15 cellular contexts compared by ENCODE assay signal in genomic region chr2:215712850-215713230, GRCh38.
A peak's percentile ranks its signal among the peaks of the same experiment; 100 is the strongest.
DNase-seq lines count a peak whose midpoint lies in the region; ATAC-seq and TF ChIP-seq lines count a peak whose summit lies in the region.
"Had no signal": no experiment of that assay in that cellular context is flagged by ENCODE, and none has a peak within 500 bp of the region (broad histone marks: within the 10 kb centered on the region; RNA-seq: fewer than 3 reads in every experiment).

No MANE protein-coding gene starts in this region.

- H3K36me3 Mint-ChIP-seq in dendritic cell treated with granulocyte-macrophage colony-stimulating factor and Interleukin-4, amounts not matched to agents 40 ng/mL and 50 ng/mL, for 4 days (ENCODE audit: low read depth), result no peaks in the 10 kb centered on the region
- H3K36me3 Mint-ChIP-seq in activated T-cell treated with anti-CD3 and anti-CD28 coated beads, Interleukin-2, amount 50 U/mL, for 72 hours (ENCODE audit: insufficient read depth in 2 of 2), result no peaks in the 10 kb centered on the region

- peak overlapping the region; percentile 85 for H3K27ac Mint-ChIP-seq in dendritic cell treated with granulocyte-macrophage colony-stimulating factor and Interleukin-4, amounts not matched to agents 40 ng/mL and 50 ng/mL, for 4 days
- H3K27ac Mint-ChIP-seq in activated T-cell treated with anti-CD3 and anti-CD28 coated beads, Interleukin-2, amount 50 U/mL, for 72 hours, result no peak overlapping the region
- H3K27ac Mint-ChIP-seq: activated CD8-positive, alpha-beta T cell treated with anti-CD3 and anti-CD28 coated beads, Interleukin-2, amount 10 ng/mL, durations not matched to agents 7 days and 5 days; activated naive CD4-positive, alpha-beta T cell treated with anti-CD3 and anti-CD28 coated beads for 36 hours had no signal

- H3K9me3 Mint-ChIP-seq in dendritic cell treated with granulocyte-macrophage colony-stimulating factor and Interleukin-4, amounts not matched to agents 40 ng/mL and 50 ng/mL, for 4 days, result no peaks in the 10 kb centered on the region
- no peaks in the 10 kb centered on the region for H3K9me3 Mint-ChIP-seq in activated T-cell treated with anti-CD3 and anti-CD28 coated beads, Interleukin-2, amount 50 U/mL, for 72 hours
- H3K9me3 Mint-ChIP-seq: activated naive CD4-positive, alpha-beta T cell treated with anti-CD3 and anti-CD28 coated beads for 36 hours had no signal

- in situ Hi-C loops in transverse colon (cut with MboI; ENCODE audit: low pct_ligation_motif_present in 1 of 4, low pct_unique_long_range_greater_than_20kb in 1 of 4, low sequenced_read_pairs in 3 of 4), result no loop called here

- no peak for TF ChIP-seq EP300 in transverse colon (IDR thresholded peaks at IDR 0.05; ENCODE audit: low read depth)

- H3K27ac ChIP-seq in lower lobe of right lung (peak overlapping the region; percentile 31), transverse colon (peak overlapping the region; percentile 15 to 75 (median 62))
- H3K27ac ChIP-seq: colonic mucosa had no signal

- H3K4me1 ChIP-seq in lower lobe of right lung (peaks cover 46% of the 10 kb centered on the region), transverse colon (peaks cover 5 to 33% (median 16%) of the 10 kb centered on the region in 4 donors)

- intact Hi-C loops in dendritic cell treated with granulocyte-macrophage colony-stimulating factor and Interleukin-4, amounts not matched to agents 40 ng/mL and 50 ng/mL, for 4 days (cut with micrococcal nuclease), result loop anchor here (10.0 kb wide), 1 partner anchor 258 kb away; no protein-coding TSS in a partner anchor
- intact Hi-C loops in lower lobe of right lung (cut with DNase I) (no loop called here), transverse colon (cut with DNase I; ENCODE audit: low total_unique reads) (no loop called here)

- H3K4me3 Mint-ChIP-seq in dendritic cell treated with granulocyte-macrophage colony-stimulating factor and Interleukin-4, amounts not matched to agents 40 ng/mL and 50 ng/mL, for 4 days, result no peak overlapping the region
- H3K4me3 Mint-ChIP-seq in activated T-cell treated with anti-CD3 and anti-CD28 coated beads, Interleukin-2, amount 50 U/mL, for 72 hours, result no peak overlapping the region
- H3K4me3 Mint-ChIP-seq: activated CD8-positive, alpha-beta T cell treated with anti-CD3 and anti-CD28 coated beads, Interleukin-2, amount 10 ng/mL, durations not matched to agents 7 days and 5 days; activated naive CD4-positive, alpha-beta T cell treated with anti-CD3 and anti-CD28 coated beads for 36 hours had no signal

- no peak for TF ChIP-seq CTCF in lower lobe of right lung (IDR thresholded peaks at IDR 0.05)
- no peak for TF ChIP-seq CTCF in transverse colon (IDR thresholded peaks at IDR 0.05)

- H3K36me3 ChIP-seq in lower lobe of right lung (no peaks in the 10 kb centered on the region), transverse colon (no peaks in the 10 kb centered on the region)
- H3K36me3 ChIP-seq: colonic mucosa, gastrocnemius medialis had no signal

- H3K27me3 ChIP-seq in lower lobe of right lung (ENCODE audit: low read depth) (no peaks in the 10 kb centered on the region), transverse colon (no peaks in the 10 kb centered on the region)
- H3K27me3 ChIP-seq: colonic mucosa, gastrocnemius medialis had no signal

- H3K4me1 Mint-ChIP-seq in dendritic cell treated with granulocyte-macrophage colony-stimulating factor and Interleukin-4, amounts not matched to agents 40 ng/mL and 50 ng/mL, for 4 days (ENCODE audit: low read depth), result peaks cover 81% of the 10 kb centered on the region
- no peaks in the 10 kb centered on the region for H3K4me1 Mint-ChIP-seq in activated T-cell treated with anti-CD3 and anti-CD28 coated beads, Interleukin-2, amount 50 U/mL, for 72 hours (ENCODE audit: low read depth)

- H3K27me3 Mint-ChIP-seq in dendritic cell treated with granulocyte-macrophage colony-stimulating factor and Interleukin-4, amounts not matched to agents 40 ng/mL and 50 ng/mL, for 4 days, result peaks cover 2% of the 10 kb centered on the region
- peaks cover 11% of the 10 kb centered on the region for H3K27me3 Mint-ChIP-seq in activated T-cell treated with anti-CD3 and anti-CD28 coated beads, Interleukin-2, amount 50 U/mL, for 72 hours (ENCODE audit: low read depth)
- H3K27me3 Mint-ChIP-seq: progenitor cell of endocrine pancreas had no signal

- H3K9me3 ChIP-seq in lower lobe of right lung, result no peaks in the 10 kb centered on the region
- H3K9me3 ChIP-seq in transverse colon, result no peaks in the 10 kb centered on the region
- H3K9me3 ChIP-seq: colonic mucosa, gastrocnemius medialis had no signal

- no peak for TF ChIP-seq POLR2A in transverse colon (IDR thresholded peaks at IDR 0.05)

- DNase-seq in LHCN-M2 (ENCODE audit: low read depth), result peak; percentile 58
- no peak for DNase-seq in lower lobe of right lung
- no peak for DNase-seq in transverse colon
- no peak for DNase-seq in activated T-cell treated with anti-CD3 and anti-CD28 coated beads, Interleukin-2, amount 50 U/mL, for 72 hours
- DNase-seq in cerebellar nuclear complex (lab: John Stamatoyannopoulos, UW), result no peak
- DNase-seq: activated CD8-positive, alpha-beta T cell treated with anti-CD3 and anti-CD28 coated beads, Interleukin-2, amount 10 ng/mL, durations not matched to agents 7 days and 5 days; activated naive CD4-positive, alpha-beta T cell treated with anti-CD3 and anti-CD28 coated beads for 36 hours; colonic mucosa; gastrocnemius medialis; NCI-H2029; substantia nigra had no signal

- 0 to 15% methylated on average over 1 of the region's 1 CpG for WGBS in transverse colon (ENCODE audit: low coverage in 1 of 2), 2 donors

- H3K4me3 ChIP-seq in lower lobe of right lung (no peak overlapping the region), transverse colon (no peak overlapping the region)
- H3K4me3 ChIP-seq: colonic mucosa, gastrocnemius medialis, lung had no signal

- no peak for ATAC-seq in lower lobe of right lung
- no peak for ATAC-seq in activated T-cell treated with anti-CD3 and anti-CD28 coated beads, Interleukin-2, amount 50 U/mL, for 72 hours (replicated peaks in 1 of 2)
- no peak for ATAC-seq in GM21447 (IDR thresholded peaks at IDR 0.05; ENCODE audit: unreplicated experiment)
- ATAC-seq: activated CD8-positive, alpha-beta T cell treated with anti-CD3 and anti-CD28 coated beads, Interleukin-2, amount 10 ng/mL, durations not matched to agents 7 days and 5 days had no signal
